1 cellular context compared by ENCODE assay signal in the genomic region with DNA sequence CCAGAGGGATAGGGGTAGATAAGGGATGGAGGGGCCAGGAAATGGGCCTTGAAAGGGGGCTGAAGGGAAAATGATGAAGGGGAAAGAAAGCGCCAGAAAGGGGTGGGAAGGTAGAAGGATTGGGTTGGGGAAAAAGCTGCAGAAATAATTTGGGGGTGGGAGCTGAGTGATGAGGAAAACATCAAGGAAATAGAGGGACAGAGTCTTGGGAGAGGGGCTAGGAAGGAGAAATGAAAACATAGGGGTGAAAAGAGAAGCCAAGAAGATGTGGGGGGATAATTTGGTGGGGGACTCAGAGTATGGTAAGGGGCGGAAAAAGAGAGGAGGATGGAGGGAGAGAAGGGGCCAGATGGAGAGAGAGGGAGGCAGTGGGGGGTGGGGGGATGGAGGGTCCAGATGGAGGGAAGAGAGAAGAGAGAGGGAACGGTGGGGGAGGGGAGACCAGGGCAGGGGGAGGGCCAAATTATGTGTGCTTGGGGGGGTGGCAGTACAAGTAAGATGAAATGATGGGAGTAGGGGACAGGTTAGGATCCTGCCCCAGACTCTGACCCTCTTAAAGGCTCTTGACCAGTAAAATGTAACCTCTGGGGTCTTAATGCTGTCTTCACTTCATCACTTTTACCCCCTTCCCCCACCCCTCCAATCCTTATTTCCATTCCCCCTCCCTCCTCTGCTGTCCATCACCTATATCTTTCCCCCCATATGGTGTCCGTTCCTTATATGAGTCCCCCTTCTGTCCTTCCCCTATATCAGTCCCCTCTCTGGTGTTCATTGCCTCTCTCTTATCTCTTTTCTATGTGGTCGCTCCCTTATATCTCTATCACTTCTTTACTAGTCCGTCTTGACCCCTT.
TF ChIP-seq lines count a peak whose summit lies in the region.

No MANE protein-coding gene starts in this region.

TF ChIP-seq in H1, 55 proteins besides CTCF, POLR2A, EP300 and RAD21:
- TF ChIP-seq SIN3A (conservative IDR thresholded peaks at IDR 0.05 in 1 of 2, IDR thresholded peaks at IDR 0.05 in 1 of 2; ENCODE audit: low read depth in 1 of 2, low read length in 2 of 2), result 0 out of 4 replicates have a peak, but pooled peaks of 1 of the 2 experiments have one; percentile 31
- TF ChIP-seq TCF12 (IDR thresholded peaks at IDR 0.05; ENCODE audit: low read depth, low read length), result no peak
- TF ChIP-seq MAX (IDR thresholded peaks at IDR 0.05), result peak; percentile 30; the same call in 1 of the 2 replicates
- TF ChIP-seq MAFK (IDR thresholded peaks at IDR 0.05; ENCODE audit: low read depth, low read length), result no peak
- TF ChIP-seq CBX5 (IDR thresholded peaks at IDR 0.05; ENCODE audit: low read depth, low read length), result no peak
- TF ChIP-seq RXRA (IDR thresholded peaks at IDR 0.05; ENCODE audit: insufficient read depth, low read depth, low read length), result no peak
- TF ChIP-seq EZH2 (IDR thresholded peaks at IDR 0.05; ENCODE audit: low read depth, low read length, severe bottlenecking), result no peak
- TF ChIP-seq SP1 (IDR thresholded peaks at IDR 0.05; ENCODE audit: low read depth, low read length), result 0 out of 2 replicates have a peak, but pooled peaks have one; percentile 41
- peak; percentile 77; the same call in 1 of the 2 replicates for TF ChIP-seq KDM5A (IDR thresholded peaks at IDR 0.05; ENCODE audit: low read length)
